8 cellular contexts compared by ENCODE assay signal in the genomic region with DNA sequence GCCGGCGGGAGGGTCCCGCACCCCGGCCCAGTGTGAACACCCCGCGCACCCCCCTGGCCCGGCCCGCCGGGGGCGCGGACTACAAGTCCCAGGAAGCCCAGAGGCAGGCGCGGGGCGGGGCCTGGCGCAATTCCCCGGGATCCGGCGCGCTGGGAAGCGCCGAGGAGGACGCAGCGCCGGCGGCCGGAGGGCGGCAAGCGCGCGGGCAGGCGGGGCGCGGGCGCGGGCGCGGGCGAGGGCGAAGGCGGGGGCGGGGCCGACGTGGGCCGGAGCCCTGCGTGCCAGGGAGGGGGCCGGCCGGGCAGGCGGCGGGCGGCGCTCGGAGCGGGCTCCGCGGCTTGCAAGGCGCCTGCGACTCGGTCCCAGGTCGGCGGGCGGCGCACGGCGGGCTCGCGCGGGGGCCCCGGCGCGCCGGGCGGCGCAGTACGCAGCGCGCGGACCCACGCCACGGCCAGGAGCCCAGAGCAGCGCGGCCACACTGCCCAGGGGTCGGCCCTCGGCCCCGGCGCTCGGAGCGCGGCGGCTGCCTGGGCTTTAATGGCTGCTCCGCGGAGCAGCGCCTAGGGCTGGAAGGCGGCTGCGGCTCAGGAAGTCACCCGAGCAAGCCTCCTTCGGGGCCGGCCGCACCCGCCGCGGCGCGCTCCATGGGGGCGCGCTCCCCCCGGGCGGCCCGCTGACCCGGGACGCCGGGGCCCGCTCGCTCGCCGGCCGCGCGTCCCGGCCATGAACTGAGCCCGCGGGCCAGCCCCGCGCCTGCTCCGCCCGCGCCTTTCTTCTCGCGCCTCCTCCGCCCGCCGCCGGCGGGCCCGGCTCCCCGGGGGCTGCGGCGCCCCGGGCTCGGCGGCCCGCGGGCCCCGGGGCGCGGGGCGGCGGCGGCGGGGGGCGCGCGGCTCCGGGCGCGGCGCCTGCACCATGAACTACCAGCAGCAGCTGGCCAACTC. TPM values are rescaled to one million over a fixed set of nuclear protein-coding genes. Genes with fewer than 3 reads are reported as not detected.
DNase-seq lines count a peak whose midpoint lies in the region; ATAC-seq and TF ChIP-seq lines count a peak whose summit lies in the region.

A gene (plus strand): TSS at position 269 of the 941 bp plus-strand sequence.

- peaks cover 45% of the 10 kb centered on the region for H3K79me2 ChIP-seq in neural progenitor cell (ENCODE audit: low read depth)

- peak within 1 kb of the TSS; percentile 12 for H3K9ac ChIP-seq in neural progenitor cell

- peak; percentile 60 for ATAC-seq in activated naive CD8-positive, alpha-beta T cell treated with anti-CD3 and anti-CD28 coated beads, Interleukin-2, amount 10 ng/mL, durations not matched to agents 7 days and 5 days (ENCODE audit: low read depth)
- ATAC-seq in GM21515 (IDR thresholded peaks at IDR 0.05; ENCODE audit: unreplicated experiment): no peak

- H4K20me1 ChIP-seq in neural progenitor cell (ENCODE audit: low read depth): peaks cover 44% of the 10 kb centered on the region

- peak within 1 kb of the TSS; percentile 82 for H2AFZ ChIP-seq in neural progenitor cell (replicated peaks)

- H3K4me3 ChIP-seq in HFF-Myc (replicated peaks; ENCODE audit: low read depth, low read length) (peak within 1 kb of the TSS; percentile 63), neural progenitor cell (peak within 1 kb of the TSS; percentile 92)

- POLR2A ChIA-PET in activated naive CD8-positive, alpha-beta T cell treated with anti-CD3 and anti-CD28 coated beads, Interleukin-2, amount 10 ng/mL, durations not matched to agents 7 days and 5 days (lab: Charles Lee): no interaction called here

- H3K27ac Mint-ChIP-seq in activated naive CD8-positive, alpha-beta T cell treated with anti-CD3 and anti-CD28 coated beads, Interleukin-2, amount 10 ng/mL, durations not matched to agents 7 days and 5 days: peak within 1 kb of the TSS; percentile 45
- peak within 1 kb of the TSS; percentile 99 for H3K27ac Mint-ChIP-seq in neural progenitor cell

- H3K27me3 ChIP-seq in neural progenitor cell: no peaks in the 10 kb centered on the region

- peak within 1 kb of the TSS; percentile 83 for H3K4me3 Mint-ChIP-seq in activated naive CD8-positive, alpha-beta T cell treated with anti-CD3 and anti-CD28 coated beads, Interleukin-2, amount 10 ng/mL, durations not matched to agents 7 days and 5 days
- peak within 1 kb of the TSS; percentile 93 for H3K4me3 Mint-ChIP-seq in neural progenitor cell

- peak within 1 kb of the TSS; percentile 100 for H3K4me2 ChIP-seq in neural progenitor cell

- no peak within 1 kb of the TSS for H3K27ac ChIP-seq in neural progenitor cell

- TF ChIP-seq CTCF in HFF-Myc (IDR thresholded peaks at IDR 0.05; ENCODE audit: low read depth, low read length, missing control alignments): no peak
- no peak for TF ChIP-seq CTCF in neural progenitor cell (IDR thresholded peaks at IDR 0.05)

- H3K9me3 Mint-ChIP-seq in activated naive CD8-positive, alpha-beta T cell treated with anti-CD3 and anti-CD28 coated beads, Interleukin-2, amount 10 ng/mL, durations not matched to agents 7 days and 5 days: no peaks in the 10 kb centered on the region
- H3K9me3 Mint-ChIP-seq in neural progenitor cell: peaks cover 5% of the 10 kb centered on the region

- peak; percentile 60 for DNase-seq in DMS114 treated with DMSO at 0.1 percent for 48 hours (lab: John Stamatoyannopoulos, UW; ENCODE audit: unreplicated experiment)
- DNase-seq in HFF-Myc (ENCODE audit: extremely low read depth, low read depth): peak; percentile 25
- peak; percentile 62 for DNase-seq in NCI-H446 treated with DMSO at 0.1 percent for 48 hours (lab: John Stamatoyannopoulos, UW)
- DNase-seq in activated naive CD8-positive, alpha-beta T cell treated with anti-CD3 and anti-CD28 coated beads, Interleukin-2, amount 10 ng/mL, durations not matched to agents 7 days and 5 days: peak; percentile 52
- DNase-seq in glomerular visceral epithelial cell (ENCODE audit: extremely low spot score): peak; percentile 94
- peak; percentile 96 for DNase-seq in neural progenitor cell (ENCODE audit: low spot score)
- no peak for DNase-seq in GF-D8 (lab: John Stamatoyannopoulos, UW)

- H3K36me3 ChIP-seq in neural progenitor cell: no peaks in the 10 kb centered on the region

- H3K36me3 Mint-ChIP-seq in activated naive CD8-positive, alpha-beta T cell treated with anti-CD3 and anti-CD28 coated beads, Interleukin-2, amount 10 ng/mL, durations not matched to agents 7 days and 5 days: peaks cover 1% of the 10 kb centered on the region
- peaks cover 12% of the 10 kb centered on the region for H3K36me3 Mint-ChIP-seq in neural progenitor cell

- H3K4me1 Mint-ChIP-seq in activated naive CD8-positive, alpha-beta T cell treated with anti-CD3 and anti-CD28 coated beads, Interleukin-2, amount 10 ng/mL, durations not matched to agents 7 days and 5 days: peaks cover 4% of the 10 kb centered on the region
- peaks cover 44% of the 10 kb centered on the region for H3K4me1 Mint-ChIP-seq in neural progenitor cell

- peaks cover 59% of the 10 kb centered on the region for H3K27me3 Mint-ChIP-seq in activated naive CD8-positive, alpha-beta T cell treated with anti-CD3 and anti-CD28 coated beads, Interleukin-2, amount 10 ng/mL, durations not matched to agents 7 days and 5 days
- H3K27me3 Mint-ChIP-seq in neural progenitor cell (ENCODE audit: insufficient read depth, low read depth): peaks cover 14% of the 10 kb centered on the region

- peaks cover 3% of the 10 kb centered on the region for H3F3A ChIP-seq in neural progenitor cell (ENCODE audit: low read depth)

- H3K4me1 ChIP-seq in neural progenitor cell: peaks cover 43% of the 10 kb centered on the region

- no peaks in the 10 kb centered on the region for H3K9me3 ChIP-seq in neural progenitor cell (ENCODE audit: low read depth)

RNA-seq across cellular contexts. Expression of the gene that starts here (rescaled TPM):
- 1 to 10 TPM; 2.4 to 4.5 TPM for total RNA-seq in activated naive CD8-positive, alpha-beta T cell treated with anti-CD3 and anti-CD28 coated beads, Interleukin-2, amount 10 ng/mL, durations not matched to agents 7 days and 5 days
- 20.4 and 26.9 TPM in 2 replicates for total RNA-seq in neural progenitor cell (ENCODE audit: low replicate concordance)
